In the genomic region with DNA sequence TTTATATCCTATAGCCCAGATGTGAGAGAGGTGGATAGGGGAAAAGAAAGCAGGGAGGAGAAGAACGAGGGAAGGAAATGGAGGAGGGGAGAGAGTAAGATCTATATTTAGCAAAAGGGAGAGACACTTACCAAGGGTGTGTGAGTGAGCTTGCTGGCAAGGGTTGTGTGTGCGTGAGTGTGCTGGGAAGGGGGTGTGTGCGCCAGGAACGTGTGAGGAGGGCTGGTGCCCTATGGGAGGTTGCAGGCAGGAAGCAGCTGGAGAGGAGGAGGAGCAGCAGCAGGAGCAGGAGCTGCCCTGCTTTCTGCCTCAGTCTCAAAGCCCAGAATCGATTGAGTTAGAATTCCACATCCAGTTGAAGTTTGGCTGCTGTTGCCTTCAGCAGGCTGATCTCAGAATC, we compare ENCODE assay signal across 8 cellular contexts.
A peak's percentile ranks its signal among the peaks of the same experiment; 100 is the strongest.
DNase-seq lines count a peak whose midpoint lies in the region; ATAC-seq and TF ChIP-seq lines count a peak whose summit lies in the region.

No MANE protein-coding gene starts in this region.

- no peak for TF ChIP-seq CTCF in hepatocyte (IDR thresholded peaks at IDR 0.05; ENCODE audit: poor library complexity)

- no peaks in the 10 kb centered on the region for H3K9me2 ChIP-seq in hepatocyte (replicated peaks; ENCODE audit: insufficient read depth)

- no peak overlapping the region for H2AFZ ChIP-seq in hepatocyte

- no peak for ATAC-seq in GM19324 (IDR thresholded peaks at IDR 0.05; ENCODE audit: low FRiP score, unreplicated experiment)
- ATAC-seq in HG03097 (IDR thresholded peaks at IDR 0.05; ENCODE audit: low FRiP score, unreplicated experiment): no peak

- H3K4me1 ChIP-seq in hepatocyte (ENCODE audit: insufficient read depth): no peaks in the 10 kb centered on the region

- H4K20me1 ChIP-seq in hepatocyte (ENCODE audit: insufficient read depth, poor library complexity, severe bottlenecking): no peaks in the 10 kb centered on the region

- no peaks in the 10 kb centered on the region for H3K79me2 ChIP-seq in hepatocyte

- no peaks in the 10 kb centered on the region for H3K27me3 ChIP-seq in hepatocyte

- DNase-seq in HCEC 1CT (peak; percentile 73), amniotic epithelial cell (ENCODE audit: low read depth) (peak; percentile 52), hepatocyte (ENCODE audit: low spot score) (peak; percentile 27), NCI-H187 (lab: John Stamatoyannopoulos, UW) (no peak)
- no peak for DNase-seq in stimulated activated CD4-positive, alpha-beta T cell treated with anti-CD3 and anti-CD28 coated beads, Interleukin-15, amount 100 ng/mL, for 24 hours

- H3K4me3 ChIP-seq in hepatocyte (no peak overlapping the region), skin epidermis (peak overlapping the region in 4 of 7 experiments; percentile 5 to 22 (median 10))

- H3K9me3 ChIP-seq in hepatocyte (ENCODE audit: low read depth): no peaks in the 10 kb centered on the region

- 50% methylated on average over 5 of the region's 5 CpGs for WGBS in hepatocyte (ENCODE audit: low lambda C conversion rate, missing lambda C conversion rate)

- H3K27ac ChIP-seq in hepatocyte (peak overlapping the region; percentile 25), skin epidermis (peak overlapping the region in 16 of 21 experiments; percentile 11 to 72 (median 38))

- no peaks in the 10 kb centered on the region for H3K36me3 ChIP-seq in hepatocyte (replicated peaks; ENCODE audit: insufficient read depth, low read depth)

- peak overlapping the region; percentile 48 for H3K4me2 ChIP-seq in hepatocyte

Comparison
In these comparisons a context has a peak if more than half of its experiments do, and no peak if none do; other contexts are left out.
1. DNase-seq: peak in HCEC 1CT (single experiment), amniotic epithelial cell (single experiment) and hepatocyte (single experiment); none in stimulated activated CD4-positive, alpha-beta T cell treated with anti-CD3 and anti-CD28 coated beads, Interleukin-15, amount 100 ng/mL, for 24 hours (single experiment) and NCI-H187 (0 of 2).